Comparison of ENCODE assay signal across 12 cellular contexts in genomic region chr10:34181545-34182300, GRCh38.
DNase-seq lines count a peak whose midpoint lies in the region; ATAC-seq and TF ChIP-seq lines count a peak whose summit lies in the region.
"Had no signal": no experiment of that assay in that cellular context is flagged by ENCODE, and none has a peak within 500 bp of the region (broad histone marks: within the 10 kb centered on the region; RNA-seq: fewer than 3 reads in every experiment).

No MANE protein-coding gene starts in this region.

- intact Hi-C loops in left cardiac atrium (cut with DNase I), result no loop called here

- H4K20me1 ChIP-seq in smooth muscle cell (ENCODE audit: low read depth), result no peaks in the 10 kb centered on the region

- ATAC-seq in left cardiac atrium, result peak; percentile 67 to 71
- no peak for ATAC-seq in activated naive CD4-positive, alpha-beta T cell treated with anti-CD3 and anti-CD28 coated beads, Interleukin-2, amount 50 U/mL, for 72 hours
- ATAC-seq: activated CD8-positive, alpha-beta T cell treated with anti-CD3 and anti-CD28 coated beads, Interleukin-2, amount 10 ng/mL, durations not matched to agents 7 days and 5 days had no signal

- H3K27me3 Mint-ChIP-seq in brain, result peaks cover 8% of the 10 kb centered on the region

- peak overlapping the region; percentile 68 for H3K4me2 ChIP-seq in smooth muscle cell

- H3K9me3 ChIP-seq in smooth muscle cell (replicated peaks; ENCODE audit: low read depth), result no peaks in the 10 kb centered on the region
- H3K9me3 ChIP-seq: thoracic aorta had no signal

- WGBS in smooth muscle cell (ENCODE audit: low lambda C conversion rate), result 20% methylated on average over 10 of the region's 10 CpGs

- TF ChIP-seq CTCF in brain (conservative IDR thresholded peaks at IDR 0.05) (no peak), smooth muscle cell (IDR thresholded peaks at IDR 0.05; ENCODE audit: borderline replicate concordance, insufficient read depth, poor library complexity, severe bottlenecking) (no peak)

- in situ Hi-C loops in KBM-7 (cut with MboI; ENCODE audit: low pct_unique_long_range_greater_than_20kb, low sequenced_read_pairs), result no loop called here

- no peak overlapping the region for H2AFZ ChIP-seq in smooth muscle cell (ENCODE audit: low read depth)

- peak overlapping the region in 3 of 5 experiments; percentile 43 to 70 (median 59) for H3K27ac Mint-ChIP-seq in brain
- no peak overlapping the region for H3K27ac Mint-ChIP-seq in activated naive CD4-positive, alpha-beta T cell treated with anti-CD3 and anti-CD28 coated beads, Interleukin-2, amount 50 U/mL, for 72 hours
- H3K27ac Mint-ChIP-seq: activated CD8-positive, alpha-beta T cell treated with anti-CD3 and anti-CD28 coated beads, Interleukin-2, amount 10 ng/mL, durations not matched to agents 7 days and 5 days had no signal

- H3K79me2 ChIP-seq in smooth muscle cell (ENCODE audit: low read depth), result no peaks in the 10 kb centered on the region

- no peak overlapping the region for H3K27ac ChIP-seq in smooth muscle cell (ENCODE audit: low read depth)
- H3K27ac ChIP-seq: thoracic aorta had no signal

- peaks cover 5% of the 10 kb centered on the region for H3F3A ChIP-seq in smooth muscle cell (ENCODE audit: low read depth)

- H3K36me3 ChIP-seq in smooth muscle cell (ENCODE audit: low read depth), result no peaks in the 10 kb centered on the region
- H3K36me3 ChIP-seq: thoracic aorta had no signal

- peak; percentile 22 for DNase-seq in HCEC 1CT
- peak; percentile 31 for DNase-seq in left cardiac atrium
- DNase-seq in smooth muscle cell (lab: John Stamatoyannopoulos, UW; ENCODE audit: unreplicated experiment), result no peak
- no peak for DNase-seq in activated CD4-positive, alpha-beta T cell treated with anti-CD3 and anti-CD28 coated beads for 1 hour
- no peak for DNase-seq in KBM-7
- DNase-seq in activated naive CD4-positive, alpha-beta T cell treated with anti-CD3 and anti-CD28 coated beads, Interleukin-2, amount 50 U/mL, for 72 hours (ENCODE audit: low spot score in 2 of 2), result no peak
- DNase-seq: activated CD8-positive, alpha-beta T cell treated with anti-CD3 and anti-CD28 coated beads, Interleukin-2, amount 10 ng/mL, durations not matched to agents 7 days and 5 days; activated effector memory CD4-positive, alpha-beta T cell treated with Interleukin-2 at 50 U/mL for 16 hours; effector CD8-positive, alpha-beta T cell; glutamatergic neuron had no signal

- H3K4me3 ChIP-seq in smooth muscle cell, result no peak overlapping the region
- H3K4me3 ChIP-seq: thoracic aorta had no signal

- peak overlapping the region in 3 of 5 experiments; percentile 17 to 56 (median 40) for H3K4me3 Mint-ChIP-seq in brain
- H3K4me3 Mint-ChIP-seq: activated CD8-positive, alpha-beta T cell treated with anti-CD3 and anti-CD28 coated beads, Interleukin-2, amount 10 ng/mL, durations not matched to agents 7 days and 5 days had no signal

- no peaks in the 10 kb centered on the region for H3K27me3 ChIP-seq in smooth muscle cell (ENCODE audit: low read depth)

- H3K36me3 Mint-ChIP-seq in brain, result no peaks in the 10 kb centered on the region
- H3K36me3 Mint-ChIP-seq in activated naive CD4-positive, alpha-beta T cell treated with anti-CD3 and anti-CD28 coated beads, Interleukin-2, amount 50 U/mL, for 72 hours, result no peaks in the 10 kb centered on the region

- peaks cover 27% of the 10 kb centered on the region for H3K4me1 ChIP-seq in smooth muscle cell (ENCODE audit: low read depth)

- H3K4me1 Mint-ChIP-seq in brain, result peaks cover 81% of the 10 kb centered on the region

- peaks cover 0 to 3% (median 0%) of the 10 kb centered on the region in 5 experiments for H3K9me3 Mint-ChIP-seq in brain
- H3K9me3 Mint-ChIP-seq in activated naive CD4-positive, alpha-beta T cell treated with anti-CD3 and anti-CD28 coated beads, Interleukin-2, amount 50 U/mL, for 72 hours, result no peaks in the 10 kb centered on the region

- no peak overlapping the region for H3K9ac ChIP-seq in smooth muscle cell (ENCODE audit: low read depth)

Comparison
In these comparisons a context has a peak if more than half of its experiments do, and no peak if none do; other contexts are left out.
1. DNase-seq: peak in HCEC 1CT (single experiment) and left cardiac atrium (single experiment); none in smooth muscle cell (single experiment), activated CD4-positive, alpha-beta T cell treated with anti-CD3 and anti-CD28 coated beads for 1 hour (single experiment), KBM-7 (single experiment) and activated naive CD4-positive, alpha-beta T cell treated with anti-CD3 and anti-CD28 coated beads, Interleukin-2, amount 50 U/mL, for 72 hours (0 of 2).
2. H3K27ac Mint-ChIP-seq: peak in brain (3 of 5); none in activated naive CD4-positive, alpha-beta T cell treated with anti-CD3 and anti-CD28 coated beads, Interleukin-2, amount 50 U/mL, for 72 hours (0 of 2).
3. ATAC-seq: peak in left cardiac atrium (2 of 2); none in activated naive CD4-positive, alpha-beta T cell treated with anti-CD3 and anti-CD28 coated beads, Interleukin-2, amount 50 U/mL, for 72 hours (0 of 2).